Comparison of ENCODE assay signal across 25 cellular contexts in genomic region chr3:66322436-66322835, GRCh38.
"Had no signal": no experiment of that assay in that cellular context is flagged by ENCODE, and none has a peak within 500 bp of the region (broad histone marks: within the 10 kb centered on the region; RNA-seq: fewer than 3 reads in every experiment).

No MANE protein-coding gene starts in this region.

- H3K36me3 ChIP-seq: adrenal gland, gastrocnemius medialis, left lung, neural progenitor cell, sigmoid colon, stomach, suprapubic skin, tibial nerve, WERI-Rb-1 had no signal

- H3K27me3 ChIP-seq: adrenal gland, gastrocnemius medialis, left lung, neural progenitor cell, sigmoid colon, stomach, suprapubic skin, tibial nerve had no signal

- FAIRE-seq: astrocyte, TTC549 had no signal

- H3K9me3 ChIP-seq: adrenal gland, gastrocnemius medialis, left lung, sigmoid colon, suprapubic skin had no signal

- H3K4me1 ChIP-seq: adrenal gland, left lung, sigmoid colon, suprapubic skin, tibial nerve had no signal

- H3K27ac ChIP-seq: adrenal gland, gastrocnemius medialis, left lung, neural progenitor cell, sigmoid colon, stomach, suprapubic skin, tibial nerve, WERI-Rb-1 had no signal

- H3K4me2 ChIP-seq: neural progenitor cell, smooth muscle cell had no signal

- H2AFZ ChIP-seq: neural progenitor cell had no signal

- ATAC-seq: activated CD8-positive, alpha-beta T cell treated with anti-CD3 and anti-CD28 coated beads, Interleukin-2, amount 10 ng/mL, durations not matched to agents 7 days and 5 days; activated naive CD4-positive, alpha-beta T cell treated with anti-CD3 and anti-CD28 coated beads, Interleukin-2, amount 50 U/mL, for 72 hours; effector memory CD8-positive, alpha-beta T cell; gastrocnemius medialis; left lung; naive thymus-derived CD8-positive, alpha-beta T cell; stimulated activated memory B cell treated with anti-CD40 and anti-IgM and Interleukin-4, amounts not matched to agents 10 μg/mL and 1 μg/mL and 100 μg/mL, for 72 hours had no signal

- H3K9ac ChIP-seq: neural progenitor cell had no signal

- H3K4me3 ChIP-seq: adrenal gland, gastrocnemius medialis, left lung, neural progenitor cell, sigmoid colon, smooth muscle cell, stomach, suprapubic skin, tibial nerve had no signal

- DNase-seq: activated CD4-positive, alpha-beta T cell treated with anti-CD3 and anti-CD28 coated beads, Interleukin-2, amount 10 ng/mL, durations not matched to agents 7 days and 5 days; activated CD4-positive, CD25-positive, alpha-beta regulatory T cell treated with anti-CD3 and anti-CD28 coated beads, Interleukin-2, amount 50 U/mL, for 72 hours; activated CD8-positive, alpha-beta T cell treated with anti-CD3 and anti-CD28 coated beads, Interleukin-2, amount 10 ng/mL, durations not matched to agents 7 days and 5 days; activated T-cell treated with anti-CD3 and anti-CD28 coated beads, Interleukin-2, amount 50 U/mL, for 1 hour; adrenal gland; central memory CD4-positive, alpha-beta T cell; effector memory CD8-positive, alpha-beta T cell; gastrocnemius medialis; hippocampal formation; kidney glomerular epithelial cell; left lung; naive thymus-derived CD8-positive, alpha-beta T cell; retina; sigmoid colon; stimulated activated CD4-positive, alpha-beta T cell treated with anti-CD3 and anti-CD28 coated beads, Interleukin-15, amount 100 ng/mL, for 24 hours; stomach; WERI-Rb-1 had no signal
